In genomic region chr1:43241352-43241953, GRCh38 we compare ENCODE assay signal across 13 cellular contexts. TPM values are rescaled to one million over a fixed set of nuclear protein-coding genes. Genes with fewer than 3 reads are reported as not detected.
DNase-seq lines count a peak whose midpoint lies in the region; ATAC-seq and TF ChIP-seq lines count a peak whose summit lies in the region.
"Had no signal": no experiment of that assay in that cellular context is flagged by ENCODE, and none has a peak within 500 bp of the region (broad histone marks: within the 10 kb centered on the region; RNA-seq: fewer than 3 reads in every experiment).

No MANE protein-coding gene starts in this region.

- H3K4me2 ChIP-seq in trophoblast cell (ENCODE audit: low read length): peak overlapping the region; percentile 6

- no peaks in the 10 kb centered on the region for H3K79me2 ChIP-seq in trophoblast cell (ENCODE audit: control insufficient read depth, insufficient read depth, low read length, poor library complexity)

- H3K27ac ChIP-seq in trophoblast cell (ENCODE audit: low read depth, low read length) (no peak overlapping the region), stomach (no peak overlapping the region)

- intact Hi-C loops in stomach (cut with DNase I; ENCODE audit: low total_unique reads): no loop called here

- no peak for ATAC-seq in stimulated activated memory B cell treated with anti-CD40 and anti-IgM and Interleukin-4, amounts not matched to agents 10 μg/mL and 1 μg/mL and 100 μg/mL, for 72 hours
- ATAC-seq in activated T-helper 17 cell treated with anti-CD3 and anti-CD28 coated beads, Interleukin-2, amount 50 U/mL, for 72 hours (replicated peaks): no peak
- ATAC-seq in GM21786 (IDR thresholded peaks at IDR 0.05; ENCODE audit: unreplicated experiment): no peak
- ATAC-seq: SK-N-SH treated with all-trans-retinoic acid at 6 μM for 48 hours had no signal

- H2BK120ac ChIP-seq in trophoblast cell (ENCODE audit: insufficient read depth, low read length, poor library complexity): no peak overlapping the region

- H3K9ac ChIP-seq in trophoblast cell (ENCODE audit: low read length): no peak overlapping the region

- no peak for TF ChIP-seq EP300 in stomach (IDR thresholded peaks at IDR 0.05)

- no peak overlapping the region for H3K14ac ChIP-seq in trophoblast cell (ENCODE audit: low read length)

- H3K4me1 ChIP-seq in trophoblast cell (ENCODE audit: control insufficient read depth in 1 of 2, insufficient read depth in 2 of 2, low read length in 2 of 2) (peaks cover 0 to 6% of the 10 kb centered on the region in 2 experiments), stomach (peaks cover 0 to 22% (median 13%) of the 10 kb centered on the region in 4 donors)

- H4K12ac ChIP-seq in trophoblast cell (ENCODE audit: low read depth, low read length): no peak overlapping the region

- H3K9me3 ChIP-seq in trophoblast cell (ENCODE audit: insufficient read depth, low read depth, low read length): peaks cover 2% of the 10 kb centered on the region
- H3K9me3 ChIP-seq in stomach: no peaks in the 10 kb centered on the region

- H4K8ac ChIP-seq in trophoblast cell (ENCODE audit: low read depth, low read length): no peak overlapping the region

- H3K23ac ChIP-seq in trophoblast cell (ENCODE audit: low read length): no peak overlapping the region

- no peak overlapping the region for H3K4me3 ChIP-seq in trophoblast cell (ENCODE audit: low read depth, low read length)
- H3K4me3 ChIP-seq in stomach: no peak overlapping the region

- no peaks in the 10 kb centered on the region for H3K27me3 Mint-ChIP-seq in stimulated activated memory B cell treated with anti-CD40 and anti-IgM and Interleukin-4, amounts not matched to agents 10 μg/mL and 1 μg/mL and 100 μg/mL, for 72 hours
- peaks cover 7% of the 10 kb centered on the region for H3K27me3 Mint-ChIP-seq in activated T-helper 17 cell treated with anti-CD3 and anti-CD28 coated beads, Interleukin-2, amount 50 U/mL, for 72 hours
- H3K27me3 Mint-ChIP-seq: central memory CD8-positive, alpha-beta T cell had no signal

- no peaks in the 10 kb centered on the region for H3K9me3 Mint-ChIP-seq in stimulated activated memory B cell treated with anti-CD40 and anti-IgM and Interleukin-4, amounts not matched to agents 10 μg/mL and 1 μg/mL and 100 μg/mL, for 72 hours
- H3K9me3 Mint-ChIP-seq in activated T-helper 17 cell treated with anti-CD3 and anti-CD28 coated beads, Interleukin-2, amount 50 U/mL, for 72 hours: no peaks in the 10 kb centered on the region

- H3K36me3 Mint-ChIP-seq in stimulated activated memory B cell treated with anti-CD40 and anti-IgM and Interleukin-4, amounts not matched to agents 10 μg/mL and 1 μg/mL and 100 μg/mL, for 72 hours: no peaks in the 10 kb centered on the region
- H3K36me3 Mint-ChIP-seq in activated T-helper 17 cell treated with anti-CD3 and anti-CD28 coated beads, Interleukin-2, amount 50 U/mL, for 72 hours (ENCODE audit: low read depth): no peaks in the 10 kb centered on the region
- H3K36me3 Mint-ChIP-seq: CD4-positive, alpha-beta memory T cell had no signal

- H3K4ac ChIP-seq in trophoblast cell (ENCODE audit: low read depth, low read length): no peak overlapping the region

- no peaks in the 10 kb centered on the region for H3K79me1 ChIP-seq in trophoblast cell (ENCODE audit: low read length)

- peaks cover 28% of the 10 kb centered on the region for H3K4me1 Mint-ChIP-seq in stimulated activated memory B cell treated with anti-CD40 and anti-IgM and Interleukin-4, amounts not matched to agents 10 μg/mL and 1 μg/mL and 100 μg/mL, for 72 hours
- no peaks in the 10 kb centered on the region for H3K4me1 Mint-ChIP-seq in activated T-helper 17 cell treated with anti-CD3 and anti-CD28 coated beads, Interleukin-2, amount 50 U/mL, for 72 hours
- H3K4me1 Mint-ChIP-seq: CD4-positive, alpha-beta memory T cell; central memory CD8-positive, alpha-beta T cell had no signal

- DNase-seq in ELF-1 (ENCODE audit: low read depth, low spot score): peak; percentile 69
- DNase-seq in RPMI7951 (ENCODE audit: low read depth): peak; percentile 55
- peak; percentile 14 for DNase-seq in fibroblast of peridontal ligament (ENCODE audit: extremely low read depth)
- peak; percentile 80 to 88 for DNase-seq in trophoblast cell
- no peak for DNase-seq in stomach
- DNase-seq: CD4-positive, alpha-beta memory T cell; NCI-H526 treated with DMSO at 0.1 percent for 48 hours; nephron progenitor cell had no signal

- TF ChIP-seq POLR2A in stomach (IDR thresholded peaks at IDR 0.05): no peak

- H3K4me3 Mint-ChIP-seq in stimulated activated memory B cell treated with anti-CD40 and anti-IgM and Interleukin-4, amounts not matched to agents 10 μg/mL and 1 μg/mL and 100 μg/mL, for 72 hours: no peak overlapping the region
- H3K4me3 Mint-ChIP-seq in activated T-helper 17 cell treated with anti-CD3 and anti-CD28 coated beads, Interleukin-2, amount 50 U/mL, for 72 hours: no peak overlapping the region
- H3K4me3 Mint-ChIP-seq: CD4-positive, alpha-beta memory T cell; central memory CD8-positive, alpha-beta T cell; nephron progenitor cell had no signal

- no peak overlapping the region for H2BK5ac ChIP-seq in trophoblast cell (ENCODE audit: low read depth, low read length, poor library complexity)

- H3K27me3 ChIP-seq in trophoblast cell (ENCODE audit: insufficient read depth, low read length): no peaks in the 10 kb centered on the region
- H3K27me3 ChIP-seq in stomach: no peaks in the 10 kb centered on the region

- no CpG with 5 or more reads among the region's 6 CpGs for WGBS in trophoblast cell (ENCODE audit: extremely low coverage, insufficient coverage, insufficient read length)
- WGBS in stomach, 5 donors: 37 to 61% (median 37%) methylated on average over 6 of the region's 6 CpGs

- H2BK12ac ChIP-seq in trophoblast cell (ENCODE audit: low read length): no peak overlapping the region

- H2AFZ ChIP-seq in trophoblast cell (ENCODE audit: insufficient read depth, low read length, poor library complexity): no peak overlapping the region

- H3K36me3 ChIP-seq in trophoblast cell (ENCODE audit: control insufficient read depth in 1 of 2, insufficient read depth in 2 of 2, low read length in 2 of 2) (no peaks in the 10 kb centered on the region), stomach (no peaks in the 10 kb centered on the region)

- no peak overlapping the region for H3K18ac ChIP-seq in trophoblast cell (ENCODE audit: low read length)

- no peak for TF ChIP-seq CTCF in stomach (IDR thresholded peaks at IDR 0.05)

- H2AK5ac ChIP-seq in trophoblast cell (ENCODE audit: low read length): no peak overlapping the region

- H4K91ac ChIP-seq in trophoblast cell (ENCODE audit: low read depth, low read length): no peak overlapping the region

- no peak overlapping the region for H3K27ac Mint-ChIP-seq in stimulated activated memory B cell treated with anti-CD40 and anti-IgM and Interleukin-4, amounts not matched to agents 10 μg/mL and 1 μg/mL and 100 μg/mL, for 72 hours
- H3K27ac Mint-ChIP-seq in activated T-helper 17 cell treated with anti-CD3 and anti-CD28 coated beads, Interleukin-2, amount 50 U/mL, for 72 hours: no peak overlapping the region
- H3K27ac Mint-ChIP-seq: CD4-positive, alpha-beta memory T cell; nephron progenitor cell had no signal

RNA-seq across cellular contexts. Expression of gene TMEM125, which starts 28.3 kb away (rescaled TPM):
- not detected in 2 replicates for total RNA-seq in RPMI7951 (2014; rRNA removed; shearing (Covaris generic))
- polyA plus RNA-seq in trophoblast cell (2013): 2.3 and 2.5 TPM in 2 replicates
- not detected for total RNA-seq in activated T-helper 17 cell treated with anti-CD3 and anti-CD28 coated beads, Interleukin-2, amount 50 U/mL, for 72 hours
- total RNA-seq in stomach: 10 to 100 TPM in 3 of 5 donors, 1 to 10 TPM in 2; 7.0 to 41.9 (median 13.6) TPM
- 10 to 100 TPM; 19.2 to 38.8 (median 26.5) TPM for polyA plus RNA-seq in stomach
- total RNA-seq: CD4-positive, alpha-beta memory T cell had no signal
- polyA plus RNA-seq: CD4-positive, alpha-beta memory T cell had no signal

RNA-seq across cellular contexts. Expression of gene C1orf210, which starts 43.9 kb away (rescaled TPM):
- total RNA-seq in RPMI7951 (2014; rRNA removed; shearing (Covaris generic)): not detected in 2 replicates
- 5.9 and 6.1 TPM in 2 replicates for polyA plus RNA-seq in trophoblast cell (2013)
- not detected for total RNA-seq in activated T-helper 17 cell treated with anti-CD3 and anti-CD28 coated beads, Interleukin-2, amount 50 U/mL, for 72 hours
- 10 to 100 TPM in 2 of 5 donors, 1 to 10 TPM in 2, not detected in 1; 4.3 to 24.3 (median 11.6) TPM for total RNA-seq in stomach
- 10 to 100 TPM in 2 of 3 donors, 1 to 10 TPM in 1; 7.7 to 34.4 (median 20.2) TPM for polyA plus RNA-seq in stomach
- total RNA-seq: CD4-positive, alpha-beta memory T cell had no signal
- polyA plus RNA-seq: CD4-positive, alpha-beta memory T cell had no signal

RNA-seq across cellular contexts. Expression of gene TIE1, which starts 59.3 kb away (rescaled TPM):
- 0.68 and 0.84 TPM in 2 replicates for total RNA-seq in RPMI7951 (2014; rRNA removed; shearing (Covaris generic))
- polyA plus RNA-seq in trophoblast cell (2013): 0.04 and 0.05 TPM in 2 replicates
- under 1 TPM in 1 of 2 donors, not detected in 1; 0.61 TPM for total RNA-seq in activated T-helper 17 cell treated with anti-CD3 and anti-CD28 coated beads, Interleukin-2, amount 50 U/mL, for 72 hours
- total RNA-seq in stomach: 10 to 100 TPM in 4 of 5 donors, not detected in 1; 13.8 to 36.2 (median 16.4) TPM
- 1 to 10 TPM; 2.1 to 5.8 (median 3.1) TPM for polyA plus RNA-seq in stomach
- total RNA-seq: CD4-positive, alpha-beta memory T cell had no signal
- polyA plus RNA-seq: CD4-positive, alpha-beta memory T cell had no signal
